ENCODE assay signal across 13 cellular contexts in genomic region chr4:82423245-82424054, GRCh38. TPM values are rescaled to one million over a fixed set of nuclear protein-coding genes. Genes with fewer than 3 reads are reported as not detected.
DNase-seq lines count a peak whose midpoint lies in the region; ATAC-seq and TF ChIP-seq lines count a peak whose summit lies in the region.
"Had no signal": no experiment of that assay in that cellular context is flagged by ENCODE, and none has a peak within 500 bp of the region (broad histone marks: within the 10 kb centered on the region; RNA-seq: fewer than 3 reads in every experiment).

No MANE protein-coding gene starts in this region.

- peak overlapping the region; percentile 91 for H3K27ac Mint-ChIP-seq in Calu3 (ENCODE audit: unreplicated experiment)
- H3K27ac Mint-ChIP-seq in activated B cell treated with CpG ODN at 0.5 μM for 24 hours, result no peak overlapping the region
- H3K27ac Mint-ChIP-seq in CD14-positive monocyte, result no peak overlapping the region

- peak; percentile 20 for ATAC-seq in activated B cell treated with CpG ODN at 0.5 μM for 24 hours (ENCODE audit: low read depth)
- no peak for ATAC-seq in HG03460 (IDR thresholded peaks at IDR 0.05; ENCODE audit: unreplicated experiment)

- CTCF ChIA-PET in Calu3 (lab: Charles Lee), result no interaction called here
- CTCF ChIA-PET in HEK293 (lab: Yijun Ruan, JAX), result no interaction called here
- CTCF ChIA-PET in activated B cell treated with CpG ODN at 0.5 μM for 24 hours (lab: Charles Lee), result interaction anchor here (1.6 kb wide), 1 partner anchor 63 kb away, joined by 6 read pairs; no protein-coding TSS in a partner anchor

- TF ChIP-seq CTCF in Calu3 (IDR thresholded peaks at IDR 0.05; ENCODE audit: unreplicated experiment), result no peak
- TF ChIP-seq CTCF in HEK293 (tag by site-specific recombination; IDR thresholded peaks at IDR 0.05), result no peak
- no peak for TF ChIP-seq CTCF in activated B cell treated with CpG ODN at 0.5 μM for 24 hours (IDR thresholded peaks at IDR 0.05)
- no peak for TF ChIP-seq CTCF in CD14-positive monocyte (IDR thresholded peaks at IDR 0.05)

- H3K4me3 ChIP-seq in HEK293 (ENCODE audit: low read depth, low read length), result no peak overlapping the region
- H3K4me3 ChIP-seq: Peyer's patch, right atrium auricular region had no signal

- H3K9me3 Mint-ChIP-seq in Calu3 (ENCODE audit: low read depth, unreplicated experiment) (no peaks in the 10 kb centered on the region), activated B cell treated with CpG ODN at 0.5 μM for 24 hours (no peaks in the 10 kb centered on the region), CD14-positive monocyte (no peaks in the 10 kb centered on the region)

- no peaks in the 10 kb centered on the region for H3K4me1 ChIP-seq in HEK293 (ENCODE audit: control insufficient read depth, insufficient read depth, low read length)

- no peaks in the 10 kb centered on the region for H3K9me3 ChIP-seq in HEK293 (ENCODE audit: control insufficient read depth, insufficient read depth, low read depth, low read length)
- H3K9me3 ChIP-seq: Peyer's patch, right atrium auricular region had no signal

- no TSS peak for BruUV-seq in Calu3 (replicated peaks; lab: Mats Ljungman, UMichigan)

- intact Hi-C loops in Calu3 (cut with micrococcal nuclease; ENCODE audit: unreplicated experiment) (no loop called here), activated B cell treated with CpG ODN at 0.5 μM for 24 hours (cut with micrococcal nuclease) (no loop called here), CD14-positive monocyte (cut with micrococcal nuclease) (no loop called here)

- H3K4me1 Mint-ChIP-seq in Calu3 (ENCODE audit: low read depth, unreplicated experiment), result peaks cover 26% of the 10 kb centered on the region
- H3K4me1 Mint-ChIP-seq in activated B cell treated with CpG ODN at 0.5 μM for 24 hours, result peaks cover 38% of the 10 kb centered on the region
- H3K4me1 Mint-ChIP-seq in CD14-positive monocyte, result peaks cover 21% of the 10 kb centered on the region

- H3K27ac ChIP-seq in HEK293 (ENCODE audit: extremely low read depth, low read depth, low read length), result no peak overlapping the region
- H3K27ac ChIP-seq: Peyer's patch, right atrium auricular region had no signal

- DNase-seq in Calu3, result no peak
- DNase-seq in activated B cell treated with CpG ODN at 0.5 μM for 24 hours, result no peak
- peak; percentile 91 for DNase-seq in kidney tubule cell (ENCODE audit: low spot score)
- no peak for DNase-seq in superior temporal gyrus (ENCODE audit: extremely low spot score)
- DNase-seq in CD14-positive monocyte (ENCODE audit: low spot score), result no peak
- DNase-seq in HuH-7 (ENCODE audit: low spot score), result no peak
- DNase-seq: DND-41, islet precursor cell, NCI-H1436, Peyer's patch had no signal

- peaks cover 16 to 54% of the 10 kb centered on the region in 2 experiments; a peak in 2 of 3 replicates for H3K36me3 ChIP-seq in HEK293 (ENCODE audit: control insufficient read depth in 2 of 2, insufficient read depth in 1 of 2, low read length in 2 of 2)

- H3K27me3 Mint-ChIP-seq in Calu3 (ENCODE audit: unreplicated experiment), result no peaks in the 10 kb centered on the region
- no peaks in the 10 kb centered on the region for H3K27me3 Mint-ChIP-seq in activated B cell treated with CpG ODN at 0.5 μM for 24 hours
- H3K27me3 Mint-ChIP-seq in CD14-positive monocyte (ENCODE audit: low read depth in 3 of 3), result no peaks in the 10 kb centered on the region

- POLR2A ChIA-PET in HEK293 (lab: Yijun Ruan, JAX), result interaction anchor here (1.0 to 1.6 kb wide), 2 partner anchors 29 to 49 kb away, joined by 3 to 5 read pairs; partner anchors contain the start of gene HNRNPD
- POLR2A ChIA-PET in activated B cell treated with CpG ODN at 0.5 μM for 24 hours (lab: Charles Lee), result interaction anchor here (0.6 to 2.0 kb wide), 3 partner anchors 12 to 49 kb away, joined by 3 to 19 read pairs (median 10); partner anchors contain the start of gene HNRNPD

- H3K4me3 Mint-ChIP-seq in Calu3 (ENCODE audit: low read depth, unreplicated experiment) (peak overlapping the region; percentile 59), activated B cell treated with CpG ODN at 0.5 μM for 24 hours (no peak overlapping the region), CD14-positive monocyte (no peak overlapping the region)

- H3K36me3 Mint-ChIP-seq in Calu3 (ENCODE audit: insufficient read depth, unreplicated experiment) (peaks cover 65% of the 10 kb centered on the region), activated B cell treated with CpG ODN at 0.5 μM for 24 hours (ENCODE audit: low read depth) (peaks cover 65% of the 10 kb centered on the region), CD14-positive monocyte (peaks cover 50 to 56% of the 10 kb centered on the region in 2 donors)

TF ChIP-seq in HEK293, 187 proteins besides CTCF, POLR2A, EP300 and RAD21:
- no peak for TF ChIP-seq ZNF23 (tag by site-specific recombination; IDR thresholded peaks at IDR 0.05; ENCODE audit: borderline replicate concordance)
- TF ChIP-seq ZNF629 (tag by site-specific recombination; IDR thresholded peaks at IDR 0.05), result peak; percentile 28; the same call in 1 of the 2 replicates
- TF ChIP-seq PRDM6 (tag by site-specific recombination; IDR thresholded peaks at IDR 0.05), result peak; percentile 43
- TF ChIP-seq ZNF132 (tag by site-specific recombination; IDR thresholded peaks at IDR 0.05; ENCODE audit: borderline replicate concordance), result no peak
- TF ChIP-seq ZFP3 (tag by site-specific recombination; IDR thresholded peaks at IDR 0.05; ENCODE audit: low read depth), result no peak
- no peak for TF ChIP-seq TSHZ1 (tag by site-specific recombination; IDR thresholded peaks at IDR 0.05; ENCODE audit: borderline replicate concordance)
- TF ChIP-seq MEIS1 (CRISPR knock-in tag; IDR thresholded peaks at IDR 0.05; ENCODE audit: borderline replicate concordance), result no peak

RNA-seq across cellular contexts. Expression of gene HNRNPDL, which starts 6.8 kb away (rescaled TPM):
- total RNA-seq in Calu3 (2022) (180 and 198 TPM in 2 replicates), activated B cell treated with CpG ODN at 0.5 μM for 24 hours (432 and 439 TPM in 2 replicates)
- polyA plus RNA-seq in CD14-positive monocyte, result 100 to 1,000 TPM in 1 of 2 donors, 10 to 100 TPM in 1; 89.8 to 112 TPM

RNA-seq across cellular contexts. Expression of gene ENOPH1, which starts 6.9 kb away (rescaled TPM):
- 43.3 and 43.6 TPM in 2 replicates for total RNA-seq in Calu3 (2022)
- 24.6 and 26.0 TPM in 2 replicates for total RNA-seq in activated B cell treated with CpG ODN at 0.5 μM for 24 hours
- polyA plus RNA-seq in CD14-positive monocyte, result 10 to 100 TPM; 22.0 to 23.4 TPM

RNA-seq across cellular contexts. Expression of gene HNRNPD, which starts 49.7 kb away (rescaled TPM):
- total RNA-seq in Calu3 (2022), result 241 and 272 TPM in 2 replicates
- 300 and 350 TPM in 2 replicates for total RNA-seq in activated B cell treated with CpG ODN at 0.5 μM for 24 hours
- 100 to 1,000 TPM in 1 of 2 donors, 10 to 100 TPM in 1; 97.6 to 149 TPM for polyA plus RNA-seq in CD14-positive monocyte
